ENCODE assay signal across 9 cellular contexts in the genomic region with DNA sequence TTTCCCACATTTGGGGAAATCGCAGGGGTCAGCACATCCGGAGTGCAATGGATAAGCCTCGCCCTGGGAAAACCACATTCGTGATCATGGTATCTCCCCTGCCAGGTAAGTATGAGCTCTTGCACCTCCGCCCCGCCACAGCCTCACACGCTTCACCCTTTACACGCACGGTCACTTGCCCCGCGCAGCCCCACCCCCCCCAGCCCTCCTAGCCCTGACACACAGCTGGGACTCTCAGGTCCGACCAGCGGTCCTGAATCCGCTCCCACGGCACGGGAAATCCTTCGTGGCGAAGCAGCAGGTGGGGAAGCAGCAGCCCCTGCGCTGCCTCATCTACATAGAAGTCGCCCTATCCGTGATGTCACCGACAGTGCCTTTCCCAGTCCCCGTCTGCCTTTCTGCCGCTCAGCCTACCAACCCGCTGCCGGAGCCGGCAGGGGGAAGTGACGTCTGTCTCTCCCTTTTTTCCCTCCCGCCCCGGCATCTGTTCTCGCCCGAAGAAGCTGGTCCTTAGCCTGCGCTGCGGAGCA. TPM values are rescaled to one million over a fixed set of nuclear protein-coding genes. Genes with fewer than 3 reads are reported as not detected.
DNase-seq lines count a peak whose midpoint lies in the region; ATAC-seq and TF ChIP-seq lines count a peak whose summit lies in the region.
"Not testable (repeated sequence)": the region's sequence is repeated elsewhere in the genome, so short reads cannot be mapped to it uniquely, and the experiment has no call there.
"Had no signal": no experiment of that assay in that cellular context is flagged by ENCODE, and none has a peak within 500 bp of the region (broad histone marks: within the 10 kb centered on the region; RNA-seq: fewer than 3 reads in every experiment).

No MANE protein-coding gene starts in this region.

- not testable (repeated sequence) for H3K36me3 ChIP-seq in sigmoid colon, uterus

- CTCF ChIA-PET in MCF 10A (lab: Yijun Ruan, JAX): not testable (repeated sequence)

- WGBS in sigmoid colon, 2 donors: 2 to 7% methylated on average over 18 to 22 of the region's 34 CpGs

- not testable (repeated sequence) for H3K9me3 ChIP-seq in sigmoid colon, uterus

- H3K4me3 ChIP-seq in sigmoid colon (peak overlapping the region; percentile 26 to 47 (median 40)), uterus (peak overlapping the region in 1 of 2 donors; percentile 36)

- not testable (repeated sequence) for TF ChIP-seq CTCF in MCF 10A (IDR thresholded peaks at IDR 0.05; ENCODE audit: unreplicated experiment); sigmoid colon (IDR thresholded peaks at IDR 0.05); uterus (IDR thresholded peaks at IDR 0.05)

- not testable (repeated sequence) for H3K27me3 Mint-ChIP-seq in MCF 10A (ENCODE audit: insufficient read depth, unreplicated experiment)

- intact Hi-C loops in MCF 10A (cut with micrococcal nuclease); sigmoid colon (cut with DNase I); uterus (cut with DNase I; ENCODE audit: low total_unique reads): not testable (repeated sequence)

- TF ChIP-seq POLR2A in GM15510 (IDR thresholded peaks at IDR 0.05; ENCODE audit: borderline replicate concordance, extremely low read depth, insufficient read length): peak; percentile 89
- peak in 1 of 2 donors; percentile 49 for TF ChIP-seq POLR2A in sigmoid colon (IDR thresholded peaks at IDR 0.05)
- TF ChIP-seq POLR2A in uterus (IDR thresholded peaks at IDR 0.05): peak in 1 of 2 donors; percentile 47

- H3K4me3 Mint-ChIP-seq in MCF 10A (ENCODE audit: unreplicated experiment): peak overlapping the region; percentile 73

- BruUV-seq in MCF 10A (replicated peaks; lab: Mats Ljungman, UMichigan): not testable (repeated sequence)

- not testable (repeated sequence) for H3K4me1 Mint-ChIP-seq in MCF 10A (ENCODE audit: insufficient read depth, unreplicated experiment)

- peak; percentile 51 for ATAC-seq in HG02870 (IDR thresholded peaks at IDR 0.05; ENCODE audit: unreplicated experiment)

- POLR2A ChIA-PET in MCF 10A (lab: Yijun Ruan, JAX): interaction anchor here (0.9 to 1.4 kb wide), 2 partner anchors 9 to 10 kb away, joined by 3 to 12 read pairs; no protein-coding TSS in a partner anchor

- peak overlapping the region; percentile 100 for H3K27ac Mint-ChIP-seq in MCF 10A (ENCODE audit: low read depth, unreplicated experiment)

- not testable (repeated sequence) for TF ChIP-seq EP300 in sigmoid colon (IDR thresholded peaks at IDR 0.05)

- peak; percentile 60 for DNase-seq in NCI-H345 (lab: John Stamatoyannopoulos, UW)
- peak; percentile 46 to 48 for DNase-seq in activated CD4-positive, alpha-beta T cell treated with anti-CD3 and anti-CD28 coated beads for 24 hours (ENCODE audit: low read depth in 2 of 2)
- peak; percentile 98 for DNase-seq in MCF 10A (ENCODE audit: unreplicated experiment)
- DNase-seq in iPS DF 19.7 (ENCODE audit: low read depth, low spot score): peak; percentile 81
- peak; percentile 93 for DNase-seq in sigmoid colon
- peak; percentile 27 to 72 for DNase-seq in uterus

- H3K36me3 Mint-ChIP-seq in MCF 10A (ENCODE audit: insufficient read depth, unreplicated experiment): not testable (repeated sequence)

- not testable (repeated sequence) for H3K9me3 Mint-ChIP-seq in MCF 10A (ENCODE audit: unreplicated experiment)

- H3K27me3 ChIP-seq in sigmoid colon, uterus: not testable (repeated sequence)

- H3K27ac ChIP-seq in sigmoid colon: peak overlapping the region; percentile 79 to 89 (median 86)
- peak overlapping the region; percentile 56 to 80 for H3K27ac ChIP-seq in uterus

- H3K4me1 ChIP-seq in sigmoid colon, uterus: not testable (repeated sequence)

RNA-seq across cellular contexts. Expression of a gene that starts 31.9 kb away (rescaled TPM):
- not detected in 2 replicates for total RNA-seq in MCF 10A (2022)
- not detected for total RNA-seq in sigmoid colon
- not detected for polyA plus RNA-seq in sigmoid colon
- total RNA-seq in uterus: not detected
- total RNA-seq: subcutaneous adipose tissue had no signal

Comparison
In these comparisons a context has a peak if more than half of its experiments do, and no peak if none do; other contexts are left out.
1. DNase-seq: peak in every context shown above with its lines; median percentile 98 in MCF 10A; 93 in sigmoid colon; 81 in iPS DF 19.7; 60 in NCI-H345; 50 in uterus; 47 in activated CD4-positive, alpha-beta T cell treated with anti-CD3 and anti-CD28 coated beads for 24 hours.